In genomic region chr6:73314577-73315492, GRCh38 we compare ENCODE assay signal across 18 cellular contexts. TPM values are rescaled to one million over a fixed set of nuclear protein-coding genes. Genes with fewer than 3 reads are reported as not detected.
DNase-seq lines count a peak whose midpoint lies in the region; ATAC-seq and TF ChIP-seq lines count a peak whose summit lies in the region.
"Had no signal": no experiment of that assay in that cellular context is flagged by ENCODE, and none has a peak within 500 bp of the region (broad histone marks: within the 10 kb centered on the region; RNA-seq: fewer than 3 reads in every experiment).

No MANE protein-coding gene starts in this region.

- H3K4me3 Mint-ChIP-seq in activated CD8-positive, alpha-beta T cell treated with anti-CD3 and anti-CD28 coated beads, Interleukin-2, amount 10 ng/mL, durations not matched to agents 7 days and 5 days = no peak overlapping the region
- no peak overlapping the region for H3K4me3 Mint-ChIP-seq in activated CD8-positive, alpha-beta T cell treated with anti-CD3 and anti-CD28 coated beads for 36 hours
- no peak overlapping the region for H3K4me3 Mint-ChIP-seq in activated T-helper 2 cell treated with anti-CD3 and anti-CD28 coated beads, Interferon-gamma antibody, Interleukin-2, Interleukin-4, amounts not matched to agents 10 μg/mL and 5 μg/mL and 100 μg/mL, durations not matched to agents 14 hours and 24 hours and 36 hours (ENCODE audit: low read depth)

- 13 to 14% methylated on average over 49 to 60 of the region's 61 CpGs for WGBS in testis, 2 donors
- 11 to 19% (median 13%) methylated on average over 46 to 61 of the region's 61 CpGs for WGBS in heart left ventricle, 4 donors

- H3K4me1 Mint-ChIP-seq in activated CD8-positive, alpha-beta T cell treated with anti-CD3 and anti-CD28 coated beads, Interleukin-2, amount 10 ng/mL, durations not matched to agents 7 days and 5 days (ENCODE audit: low read depth) = peaks cover 16% of the 10 kb centered on the region
- peaks cover 8% of the 10 kb centered on the region for H3K4me1 Mint-ChIP-seq in activated CD8-positive, alpha-beta T cell treated with anti-CD3 and anti-CD28 coated beads for 36 hours (ENCODE audit: low read depth)
- H3K4me1 Mint-ChIP-seq in activated T-helper 2 cell treated with anti-CD3 and anti-CD28 coated beads, Interferon-gamma antibody, Interleukin-2, Interleukin-4, amounts not matched to agents 10 μg/mL and 5 μg/mL and 100 μg/mL, durations not matched to agents 14 hours and 24 hours and 36 hours (ENCODE audit: low read depth) = peaks cover 10% of the 10 kb centered on the region

- peaks cover 6% of the 10 kb centered on the region for H3K4me1 ChIP-seq in testis
- peaks cover 0 to 15% (median 1%) of the 10 kb centered on the region in 12 donors for H3K4me1 ChIP-seq in heart left ventricle
- H3K4me1 ChIP-seq: HAP-1 had no signal

- H3K36me3 ChIP-seq in kidney epithelial cell (ENCODE audit: control insufficient read depth, insufficient read depth, low read length) (no peaks in the 10 kb centered on the region), testis (ENCODE audit: low read depth, missing control alignments) (no peaks in the 10 kb centered on the region), heart left ventricle (no peaks in the 10 kb centered on the region)
- H3K36me3 ChIP-seq: HAP-1, Peyer's patch, tibial artery had no signal

- H3K27me3 Mint-ChIP-seq in activated CD8-positive, alpha-beta T cell treated with anti-CD3 and anti-CD28 coated beads, Interleukin-2, amount 10 ng/mL, durations not matched to agents 7 days and 5 days (ENCODE audit: low read depth) = peaks cover 54% of the 10 kb centered on the region
- peaks cover 52% of the 10 kb centered on the region for H3K27me3 Mint-ChIP-seq in activated CD8-positive, alpha-beta T cell treated with anti-CD3 and anti-CD28 coated beads for 36 hours
- peaks cover 66% of the 10 kb centered on the region for H3K27me3 Mint-ChIP-seq in activated T-helper 2 cell treated with anti-CD3 and anti-CD28 coated beads, Interferon-gamma antibody, Interleukin-2, Interleukin-4, amounts not matched to agents 10 μg/mL and 5 μg/mL and 100 μg/mL, durations not matched to agents 14 hours and 24 hours and 36 hours (ENCODE audit: low read depth)

- peaks cover 7% of the 10 kb centered on the region for H3K36me3 Mint-ChIP-seq in activated CD8-positive, alpha-beta T cell treated with anti-CD3 and anti-CD28 coated beads, Interleukin-2, amount 10 ng/mL, durations not matched to agents 7 days and 5 days (ENCODE audit: low read depth)
- no peaks in the 10 kb centered on the region for H3K36me3 Mint-ChIP-seq in activated CD8-positive, alpha-beta T cell treated with anti-CD3 and anti-CD28 coated beads for 36 hours (ENCODE audit: low read depth)
- H3K36me3 Mint-ChIP-seq in activated T-helper 2 cell treated with anti-CD3 and anti-CD28 coated beads, Interferon-gamma antibody, Interleukin-2, Interleukin-4, amounts not matched to agents 10 μg/mL and 5 μg/mL and 100 μg/mL, durations not matched to agents 14 hours and 24 hours and 36 hours (ENCODE audit: low read depth) = peaks cover 4% of the 10 kb centered on the region

- DNase-seq in activated CD8-positive, alpha-beta T cell treated with anti-CD3 and anti-CD28 coated beads, Interleukin-2, amount 10 ng/mL, durations not matched to agents 7 days and 5 days = no peak
- DNase-seq in activated CD8-positive, alpha-beta T cell treated with anti-CD3 and anti-CD28 coated beads for 36 hours = no peak
- DNase-seq in cardiac fibroblast (ENCODE audit: low read depth in 2 of 2) (no peak), kidney epithelial cell (ENCODE audit: low read depth) (no peak), testis (peak; percentile 19), MV-4-11 (lab: John Stamatoyannopoulos, UW) (no peak), heart left ventricle (no peak)
- DNase-seq in activated T-helper 2 cell treated with anti-CD3 and anti-CD28 coated beads, Interferon-gamma antibody, Interleukin-2, Interleukin-4, amounts not matched to agents 10 μg/mL and 5 μg/mL and 100 μg/mL, durations not matched to agents 14 hours and 24 hours and 36 hours (ENCODE audit: low spot score) = no peak
- DNase-seq: DMS 273 treated with DMSO at 0.1 percent for 48 hours, head of caudate nucleus, NCI-H1105 treated with DMSO at 0.1 percent for 48 hours, NCI-H446, Peyer's patch, tibial artery had no signal

- H3K9me3 Mint-ChIP-seq in activated CD8-positive, alpha-beta T cell treated with anti-CD3 and anti-CD28 coated beads, Interleukin-2, amount 10 ng/mL, durations not matched to agents 7 days and 5 days (ENCODE audit: insufficient read depth) = peaks cover 4% of the 10 kb centered on the region
- H3K9me3 Mint-ChIP-seq in activated CD8-positive, alpha-beta T cell treated with anti-CD3 and anti-CD28 coated beads for 36 hours = peaks cover 10% of the 10 kb centered on the region
- peaks cover 17% of the 10 kb centered on the region for H3K9me3 Mint-ChIP-seq in activated T-helper 2 cell treated with anti-CD3 and anti-CD28 coated beads, Interferon-gamma antibody, Interleukin-2, Interleukin-4, amounts not matched to agents 10 μg/mL and 5 μg/mL and 100 μg/mL, durations not matched to agents 14 hours and 24 hours and 36 hours

- CTCF ChIA-PET in activated CD8-positive, alpha-beta T cell treated with anti-CD3 and anti-CD28 coated beads, Interleukin-2, amount 10 ng/mL, durations not matched to agents 7 days and 5 days (lab: Charles Lee) = interaction anchor here (1.5 to 2.9 kb wide), 2 partner anchors 12 to 74 kb away, joined by 5 to 10 read pairs; no protein-coding TSS in a partner anchor
- CTCF ChIA-PET in activated CD8-positive, alpha-beta T cell treated with anti-CD3 and anti-CD28 coated beads for 36 hours (lab: Charles Lee) = interaction anchor here (1.6 to 2.5 kb wide), 3 partner anchors 10 to 13 kb away, joined by 4 to 8 read pairs (median 8); no protein-coding TSS in a partner anchor

- POLR2A ChIA-PET in activated CD8-positive, alpha-beta T cell treated with anti-CD3 and anti-CD28 coated beads, Interleukin-2, amount 10 ng/mL, durations not matched to agents 7 days and 5 days (lab: Charles Lee) = no interaction called here
- POLR2A ChIA-PET in activated CD8-positive, alpha-beta T cell treated with anti-CD3 and anti-CD28 coated beads for 36 hours (lab: Charles Lee) = no interaction called here

- no peak overlapping the region for H3K27ac ChIP-seq in testis
- no peak overlapping the region for H3K27ac ChIP-seq in heart left ventricle
- H3K27ac ChIP-seq: Peyer's patch, tibial artery had no signal

- H3K4me3 ChIP-seq in cardiac fibroblast (replicated peaks in 1 of 2; ENCODE audit: low read depth in 2 of 2, low read length in 2 of 2) (peak overlapping the region; percentile 18 to 35), kidney epithelial cell (ENCODE audit: low read depth, low read length) (peak overlapping the region; percentile 24), testis (peak overlapping the region in 1 of 2 donors; percentile 39), heart left ventricle (peak overlapping the region in 3 of 12 donors; percentile 13 to 25 (median 16))
- H3K4me3 ChIP-seq: HAP-1 had no signal

- H3K27ac Mint-ChIP-seq in activated CD8-positive, alpha-beta T cell treated with anti-CD3 and anti-CD28 coated beads, Interleukin-2, amount 10 ng/mL, durations not matched to agents 7 days and 5 days = no peak overlapping the region
- H3K27ac Mint-ChIP-seq in activated CD8-positive, alpha-beta T cell treated with anti-CD3 and anti-CD28 coated beads for 36 hours = no peak overlapping the region
- H3K27ac Mint-ChIP-seq in activated T-helper 2 cell treated with anti-CD3 and anti-CD28 coated beads, Interferon-gamma antibody, Interleukin-2, Interleukin-4, amounts not matched to agents 10 μg/mL and 5 μg/mL and 100 μg/mL, durations not matched to agents 14 hours and 24 hours and 36 hours = no peak overlapping the region

- ATAC-seq in activated CD8-positive, alpha-beta T cell treated with anti-CD3 and anti-CD28 coated beads, Interleukin-2, amount 10 ng/mL, durations not matched to agents 7 days and 5 days = peak; percentile 24
- ATAC-seq in activated CD8-positive, alpha-beta T cell treated with anti-CD3 and anti-CD28 coated beads for 36 hours = no peak
- no peak for ATAC-seq in heart left ventricle

- no peak for TF ChIP-seq CTCF in activated CD8-positive, alpha-beta T cell treated with anti-CD3 and anti-CD28 coated beads for 36 hours (IDR thresholded peaks at IDR 0.05)
- TF ChIP-seq CTCF in cardiac fibroblast (IDR thresholded peaks at IDR 0.05; ENCODE audit: low read depth, low read length) (no peak), kidney epithelial cell (IDR thresholded peaks at IDR 0.05; ENCODE audit: insufficient read depth, low read length, poor library complexity, severe bottlenecking) (no peak), testis (IDR thresholded peaks at IDR 0.05) (no peak), heart left ventricle (IDR thresholded peaks at IDR 0.05) (no peak)

- TF ChIP-seq POLR2A in testis (IDR thresholded peaks at IDR 0.05) (no peak), heart left ventricle (IDR thresholded peaks at IDR 0.05) (no peak)

- peaks cover 11% of the 10 kb centered on the region for H3K27me3 ChIP-seq in kidney epithelial cell (ENCODE audit: control insufficient read depth, insufficient read depth, low read length)
- H3K27me3 ChIP-seq in testis = no peaks in the 10 kb centered on the region
- H3K27me3 ChIP-seq in heart left ventricle = peaks cover 8 to 46% (median 31%) of the 10 kb centered on the region in 9 donors
- H3K27me3 ChIP-seq: Peyer's patch had no signal

- H3K9me3 ChIP-seq in testis = no peaks in the 10 kb centered on the region
- H3K9me3 ChIP-seq in heart left ventricle = peaks cover 0 to 31% (median 6%) of the 10 kb centered on the region in 12 donors
- H3K9me3 ChIP-seq: HAP-1 had no signal

- intact Hi-C loops in activated CD8-positive, alpha-beta T cell treated with anti-CD3 and anti-CD28 coated beads for 36 hours (cut with micrococcal nuclease) = no loop called here
- intact Hi-C loops in testis (cut with DNase I; ENCODE audit: low total_unique reads) = no loop called here
- intact Hi-C loops in activated T-helper 2 cell treated with anti-CD3 and anti-CD28 coated beads, Interferon-gamma antibody, Interleukin-2, Interleukin-4, amounts not matched to agents 10 μg/mL and 5 μg/mL and 100 μg/mL, durations not matched to agents 14 hours and 24 hours and 36 hours (cut with micrococcal nuclease) = no loop called here
- intact Hi-C loops in heart left ventricle (cut with DNase I) = no loop called here

RNA-seq across cellular contexts. Expression of gene DPPA5, which starts 39.2 kb away (rescaled TPM):
- total RNA-seq in activated CD8-positive, alpha-beta T cell treated with anti-CD3 and anti-CD28 coated beads, Interleukin-2, amount 10 ng/mL, durations not matched to agents 7 days and 5 days = not detected
- not detected for total RNA-seq in activated CD8-positive, alpha-beta T cell treated with anti-CD3 and anti-CD28 coated beads for 36 hours
- not detected in 2 replicates for total RNA-seq in kidney epithelial cell
- total RNA-seq in testis = 1 to 10 TPM in 1 of 2 donors, under 1 TPM in 1; 0.94 to 2.3 TPM
- polyA plus RNA-seq in testis (ENCODE audit: insufficient read depth, low read depth, low replicate concordance) = 1.7 TPM
- total RNA-seq in activated T-helper 2 cell treated with anti-CD3 and anti-CD28 coated beads, Interferon-gamma antibody, Interleukin-2, Interleukin-4, amounts not matched to agents 10 μg/mL and 5 μg/mL and 100 μg/mL, durations not matched to agents 14 hours and 24 hours and 36 hours = not detected in 2 replicates
- total RNA-seq in heart left ventricle = not detected
- not detected for polyA plus RNA-seq in heart left ventricle
- total RNA-seq: lung microvascular endothelial cell; Peyer's patch; posterior vena cava; T-helper 2 cell treated with Interferon-gamma antibody and Interleukin-4, amounts not matched to agents 100 ng/mL and 5 ng/mL, for 36 hours had no signal

RNA-seq across cellular contexts. Expression of gene KHDC3L, which starts 47.6 kb away (rescaled TPM):
- not detected for total RNA-seq in activated CD8-positive, alpha-beta T cell treated with anti-CD3 and anti-CD28 coated beads, Interleukin-2, amount 10 ng/mL, durations not matched to agents 7 days and 5 days
- not detected for total RNA-seq in activated CD8-positive, alpha-beta T cell treated with anti-CD3 and anti-CD28 coated beads for 36 hours
- not detected in 2 replicates for total RNA-seq in kidney epithelial cell
- under 1 TPM in 1 of 2 donors, not detected in 1; 0.47 TPM for total RNA-seq in testis
- polyA plus RNA-seq in testis (ENCODE audit: insufficient read depth, low read depth, low replicate concordance) = not detected
- total RNA-seq in activated T-helper 2 cell treated with anti-CD3 and anti-CD28 coated beads, Interferon-gamma antibody, Interleukin-2, Interleukin-4, amounts not matched to agents 10 μg/mL and 5 μg/mL and 100 μg/mL, durations not matched to agents 14 hours and 24 hours and 36 hours = not detected in 2 replicates
- not detected for total RNA-seq in heart left ventricle
- polyA plus RNA-seq in heart left ventricle = not detected
- total RNA-seq: lung microvascular endothelial cell; Peyer's patch; posterior vena cava; T-helper 2 cell treated with Interferon-gamma antibody and Interleukin-4, amounts not matched to agents 100 ng/mL and 5 ng/mL, for 36 hours had no signal

RNA-seq across cellular contexts. Expression of gene KHDC1, which starts 51.8 kb away (rescaled TPM):
- total RNA-seq in activated CD8-positive, alpha-beta T cell treated with anti-CD3 and anti-CD28 coated beads, Interleukin-2, amount 10 ng/mL, durations not matched to agents 7 days and 5 days = 1 to 10 TPM; 6.8 to 7.4 TPM
- total RNA-seq in activated CD8-positive, alpha-beta T cell treated with anti-CD3 and anti-CD28 coated beads for 36 hours = 1 to 10 TPM; 3.5 TPM
- total RNA-seq in kidney epithelial cell (2.9 and 3.3 TPM in 2 replicates), testis (1 to 10 TPM; 4.8 to 6.6 TPM), heart left ventricle (1 to 10 TPM in 2 of 9 donors, under 1 TPM in 4, not detected in 3; 0.25 to 1.1 (median 0.70) TPM)
- polyA plus RNA-seq in testis (ENCODE audit: insufficient read depth, low read depth, low replicate concordance) (8.5 TPM), heart left ventricle (1 to 10 TPM in 1 of 2 donors, under 1 TPM in 1; 0.80 to 1.1 TPM)
- total RNA-seq in activated T-helper 2 cell treated with anti-CD3 and anti-CD28 coated beads, Interferon-gamma antibody, Interleukin-2, Interleukin-4, amounts not matched to agents 10 μg/mL and 5 μg/mL and 100 μg/mL, durations not matched to agents 14 hours and 24 hours and 36 hours = 6.7 and 7.1 TPM in 2 replicates
- total RNA-seq: lung microvascular endothelial cell had no signal

RNA-seq across cellular contexts. Expression of gene OOEP, which starts 54.9 kb away (rescaled TPM):
- under 1 TPM; 0.52 to 0.87 TPM for total RNA-seq in activated CD8-positive, alpha-beta T cell treated with anti-CD3 and anti-CD28 coated beads, Interleukin-2, amount 10 ng/mL, durations not matched to agents 7 days and 5 days
- not detected for total RNA-seq in activated CD8-positive, alpha-beta T cell treated with anti-CD3 and anti-CD28 coated beads for 36 hours
- total RNA-seq in kidney epithelial cell (0.41 and 0.50 TPM in 2 replicates), testis (10 to 100 TPM; 14.1 to 26.9 TPM), heart left ventricle (not detected)
- polyA plus RNA-seq in testis (ENCODE audit: insufficient read depth, low read depth, low replicate concordance) (24.8 TPM), heart left ventricle (not detected)
- total RNA-seq in activated T-helper 2 cell treated with anti-CD3 and anti-CD28 coated beads, Interferon-gamma antibody, Interleukin-2, Interleukin-4, amounts not matched to agents 10 μg/mL and 5 μg/mL and 100 μg/mL, durations not matched to agents 14 hours and 24 hours and 36 hours = 0.46 TPM in 1 of 2 replicates, not detected in the other
- total RNA-seq: Peyer's patch had no signal
